Comparison of ENCODE assay signal across 27 cellular contexts in genomic region chr5:168859471-168859870, GRCh38.
A peak's percentile ranks its signal among the peaks of the same experiment; 100 is the strongest.
DNase-seq lines count a peak whose midpoint lies in the region; TF ChIP-seq lines count a peak whose summit lies in the region.
"Had no signal": no experiment of that assay in that cellular context is flagged by ENCODE, and none has a peak within 500 bp of the region (broad histone marks: within the 10 kb centered on the region; RNA-seq: fewer than 3 reads in every experiment).

No MANE protein-coding gene starts in this region.

- H3K79me2 ChIP-seq in neural cell (replicated peaks; ENCODE audit: insufficient read depth, low read length) = no peaks in the 10 kb centered on the region

- no peaks in the 10 kb centered on the region for H3K9me3 ChIP-seq in neural cell (ENCODE audit: low read length)
- H3K9me3 ChIP-seq: A549; BE2C; BLaER1; BLaER1 treated with 17β-estradiol and CSF1 and Interleukin-3, amounts not matched to agents 10 nM and 100 nM had no signal

- no peak for TF ChIP-seq RAD21 in neural cell (conservative IDR thresholded peaks at IDR 0.05)

- no peak overlapping the region for H2AFZ ChIP-seq in neural cell (ENCODE audit: low read depth, low read length)

- intact Hi-C loops in posterior cingulate gyrus (cut with DNase I) = no loop called here

- no peak overlapping the region for H3K27ac ChIP-seq in neural cell (ENCODE audit: low read length)
- H3K27ac ChIP-seq: 22Rv1; A549; BLaER1; BLaER1 treated with 17β-estradiol and CSF1 and Interleukin-3, amounts not matched to agents 10 nM and 100 nM; C4-2B had no signal

- no peaks in the 10 kb centered on the region for H3K9me2 ChIP-seq in neural cell (ENCODE audit: insufficient read depth, low read length)

- no peak overlapping the region for H3K4me3 ChIP-seq in neural cell (ENCODE audit: low read length)
- H3K4me3 ChIP-seq: A549; BLaER1; BLaER1 treated with 17β-estradiol and CSF1 and Interleukin-3, amounts not matched to agents 10 nM and 100 nM had no signal

- H3K27me3 ChIP-seq in neural cell (ENCODE audit: insufficient read depth, low read depth, low read length) = no peaks in the 10 kb centered on the region
- H3K27me3 ChIP-seq: BE2C; BLaER1; BLaER1 treated with 17β-estradiol and CSF1 and Interleukin-3, amounts not matched to agents 10 nM and 100 nM had no signal

- peak; percentile 89 for TF ChIP-seq EP300 in neural cell (conservative IDR thresholded peaks at IDR 0.05; ENCODE audit: poor library complexity, severe bottlenecking)

- no peak overlapping the region for H3K4me2 ChIP-seq in neural cell (ENCODE audit: low read length)
- H3K4me2 ChIP-seq: A549; BLaER1; BLaER1 treated with 17β-estradiol and CSF1 and Interleukin-3, amounts not matched to agents 10 nM and 100 nM had no signal

- no peaks in the 10 kb centered on the region for H3F3A ChIP-seq in neural cell (ENCODE audit: insufficient read depth, low read length, poor library complexity, severe bottlenecking)

- H3K36me3 ChIP-seq in neural cell (ENCODE audit: insufficient read depth, low read length) = no peaks in the 10 kb centered on the region
- H3K36me3 ChIP-seq: BE2C; BLaER1; BLaER1 treated with 17β-estradiol and CSF1 and Interleukin-3, amounts not matched to agents 10 nM and 100 nM had no signal

- H4K20me1 ChIP-seq in neural cell (ENCODE audit: insufficient read depth) = no peaks in the 10 kb centered on the region
- H4K20me1 ChIP-seq: BLaER1; BLaER1 treated with 17β-estradiol and CSF1 and Interleukin-3, amounts not matched to agents 10 nM and 100 nM had no signal

- TF ChIP-seq CTCF in neural cell (IDR thresholded peaks at IDR 0.05; ENCODE audit: poor library complexity, severe bottlenecking) = no peak

- no peak for DNase-seq in posterior cingulate gyrus
- DNase-seq: 8988T; ACHN; AML-193; BE2C; C1 segment of cervical spinal cord; Caco-2; Calu3; CD4-positive, alpha-beta memory T cell; CD4-positive, alpha-beta T cell; CD4-positive, CD25-positive, alpha-beta regulatory T cell; CD8-positive, alpha-beta memory T cell; CD8-positive, alpha-beta T cell; COR-L47; DMS 273 treated with DMSO at 0.1 percent for 48 hours; DMS153; DMS53; DMS79; DMS79 treated with DMSO at 0.1 percent for 48 hours; DND-41; EL had no signal

- no peak overlapping the region for H3K9ac ChIP-seq in neural cell (ENCODE audit: low read length)
- H3K9ac ChIP-seq: BLaER1; BLaER1 treated with 17β-estradiol and CSF1 and Interleukin-3, amounts not matched to agents 10 nM and 100 nM had no signal

TF ChIP-seq in neural cell, 6 proteins besides CTCF, POLR2A, EP300 and RAD21:
- TF ChIP-seq MXI1 (conservative IDR thresholded peaks at IDR 0.05; ENCODE audit: poor library complexity, severe bottlenecking) = no peak
- TF ChIP-seq SMC3 (conservative IDR thresholded peaks at IDR 0.05; ENCODE audit: poor library complexity) = no peak
- no peak for TF ChIP-seq TAF1 (IDR thresholded peaks at IDR 0.05; ENCODE audit: low read depth)
- TF ChIP-seq POLR2AphosphoS5 (IDR thresholded peaks at IDR 0.05) = peak; percentile 94
